Comparison of ENCODE assay signal across 8 cellular contexts in genomic region chr19:14381689-14382474, GRCh38. TPM values are rescaled to one million over a fixed set of nuclear protein-coding genes. Genes with fewer than 3 reads are reported as not detected.
DNase-seq lines count a peak whose midpoint lies in the region; ATAC-seq and TF ChIP-seq lines count a peak whose summit lies in the region.

No MANE protein-coding gene starts in this region.

- H3K36me3 ChIP-seq in esophagus squamous epithelium = peaks cover 0 to 2% (median 0%) of the 10 kb centered on the region in 3 donors
- no peaks in the 10 kb centered on the region for H3K36me3 ChIP-seq in osteoblast (ENCODE audit: insufficient read depth, low read length)

- H3K27me3 ChIP-seq in esophagus squamous epithelium = no peaks in the 10 kb centered on the region
- no peaks in the 10 kb centered on the region for H3K27me3 ChIP-seq in osteoblast (ENCODE audit: insufficient read depth, low read length)

- H4K20me1 ChIP-seq in osteoblast (ENCODE audit: insufficient read depth, low read length) = peaks cover 8% of the 10 kb centered on the region

- no peak for TF ChIP-seq POLR2A in esophagus squamous epithelium (IDR thresholded peaks at IDR 0.05)
- no peak for TF ChIP-seq POLR2A in GM18505 (IDR thresholded peaks at IDR 0.05; ENCODE audit: borderline replicate concordance, extremely low read depth, insufficient read depth, insufficient read length)

- 14 to 41% methylated on average over 5 to 9 of the region's 18 CpGs for WGBS in esophagus squamous epithelium, 2 donors

- TF ChIP-seq CTCF in esophagus squamous epithelium (IDR thresholded peaks at IDR 0.05) (peak in 1 of 6 experiments; percentile 20), osteoblast (IDR thresholded peaks at IDR 0.05; ENCODE audit: extremely low read depth, low read depth, low read length) (no peak)

- ATAC-seq in HG03520 (IDR thresholded peaks at IDR 0.05; ENCODE audit: unreplicated experiment) (no peak), GM18505 (IDR thresholded peaks at IDR 0.05; ENCODE audit: unreplicated experiment) (no peak), GM21526 (IDR thresholded peaks at IDR 0.05; ENCODE audit: low FRiP score, unreplicated experiment) (no peak)

- intact Hi-C loops in esophagus squamous epithelium (cut with DNase I) = no loop called here

- H3K4me1 ChIP-seq in esophagus squamous epithelium = peaks cover 20 to 78% (median 37%) of the 10 kb centered on the region in 3 donors
- H3K4me1 ChIP-seq in osteoblast (ENCODE audit: insufficient read depth, low read length) = peaks cover 30% of the 10 kb centered on the region

- H3K4me3 ChIP-seq in esophagus squamous epithelium (peak overlapping the region; percentile 29 to 80 (median 54)), osteoblast (ENCODE audit: insufficient read depth, low read length) (peak overlapping the region; percentile 88)

- H2AFZ ChIP-seq in osteoblast (ENCODE audit: low read length) = peak overlapping the region; percentile 83

- peak overlapping the region; percentile 79 to 88 (median 84) for H3K27ac ChIP-seq in esophagus squamous epithelium
- H3K27ac ChIP-seq in osteoblast (ENCODE audit: low read depth, low read length) = peak overlapping the region; percentile 92

- peak overlapping the region; percentile 98 for H3K4me2 ChIP-seq in osteoblast (ENCODE audit: insufficient read depth, low read length)

- H3K9me3 ChIP-seq in esophagus squamous epithelium (no peaks in the 10 kb centered on the region), osteoblast (ENCODE audit: low read depth, low read length) (no peaks in the 10 kb centered on the region)

- peaks cover 49% of the 10 kb centered on the region for H3K79me2 ChIP-seq in osteoblast (ENCODE audit: insufficient read depth, low read length)

- peak; percentile 92 for DNase-seq in CD1c-positive myeloid dendritic cell (ENCODE audit: extremely low spot score)
- peak; percentile 84 for DNase-seq in M059J (ENCODE audit: low read depth)
- peak; percentile 51 to 66 for DNase-seq in activated CD8-positive, alpha-beta memory T cell treated with anti-CD3 and anti-CD28 coated beads for 1 hour (ENCODE audit: extremely low read depth in 1 of 2, low read depth in 1 of 2)
- DNase-seq in esophagus squamous epithelium (lab: John Stamatoyannopoulos, UW) = no peak
- peak; percentile 83 for DNase-seq in osteoblast (ENCODE audit: insufficient read length, low spot score, missing footprints)

RNA-seq across cellular contexts. Expression of gene ADGRE5, which starts 0.6 kb away (rescaled TPM):
- 13.0 and 13.8 TPM in 2 replicates for total RNA-seq in M059J (2014; rRNA removed; shearing (Covaris generic))
- 10 to 100 TPM in 2 of 4 donors, 1 to 10 TPM in 2; 5.6 to 23.7 (median 11.1) TPM for total RNA-seq in esophagus squamous epithelium
- 16.8 and 25.3 TPM in 2 replicates for total RNA-seq in osteoblast

RNA-seq across cellular contexts. Expression of gene DDX39A, which starts 37.3 kb away (rescaled TPM):
- 56.1 and 65.3 TPM in 2 replicates for total RNA-seq in M059J (2014; rRNA removed; shearing (Covaris generic))
- total RNA-seq in esophagus squamous epithelium (100 to 1,000 TPM in 1 of 4 donors, 10 to 100 TPM in 3; 59.2 to 144 (median 88.4) TPM), osteoblast (42.1 and 49.2 TPM in 2 replicates)

RNA-seq across cellular contexts. Expression of gene PKN1, which starts 51.2 kb away (rescaled TPM):
- total RNA-seq in M059J (2014; rRNA removed; shearing (Covaris generic)) = 28.2 and 51.6 TPM in 2 replicates
- 10 to 100 TPM in 2 of 4 donors, 1 to 10 TPM in 2; 6.1 to 38.3 (median 21.0) TPM for total RNA-seq in esophagus squamous epithelium
- total RNA-seq in osteoblast = 138 and 167 TPM in 2 replicates
